Comparison of ENCODE assay signal across 1 cellular context in the genomic region with DNA sequence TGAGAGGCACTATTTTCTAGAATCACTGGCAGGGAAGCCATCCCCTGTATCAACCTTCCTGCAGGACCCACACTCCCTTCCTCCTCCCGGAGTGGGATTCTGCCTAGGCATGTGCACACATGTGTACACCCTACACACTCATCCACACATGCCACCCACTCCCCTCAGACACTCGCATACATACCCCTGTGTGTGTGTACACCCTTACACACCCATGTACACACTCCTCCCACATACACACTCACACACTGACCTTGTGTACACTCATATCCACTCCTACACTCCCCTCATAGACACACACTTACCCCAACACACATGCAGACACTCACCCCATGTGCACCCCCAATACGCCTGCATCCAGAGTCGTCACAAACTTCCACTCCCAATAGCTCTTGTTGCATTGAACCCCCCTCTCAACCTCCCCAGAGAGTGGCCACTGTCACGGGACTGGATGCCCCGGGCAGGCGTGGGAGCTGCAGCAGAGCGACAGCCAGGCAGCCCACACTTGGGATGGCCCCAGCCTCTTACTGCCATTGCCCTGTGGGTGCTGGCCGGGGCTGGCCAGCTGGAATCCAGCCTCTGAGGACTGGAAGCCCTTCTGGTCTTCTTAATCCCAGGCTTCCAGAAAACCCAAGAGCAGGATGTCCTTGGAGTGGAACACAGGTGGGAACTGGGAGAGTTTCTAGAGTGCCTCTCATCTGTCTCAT.
TF ChIP-seq lines count a peak whose summit lies in the region.

No MANE protein-coding gene starts in this region.

TF ChIP-seq in HEK293, 187 proteins besides CTCF, POLR2A, EP300 and RAD21 (continued from another document):
- TF ChIP-seq ZBTB26 (tag by site-specific recombination; optimal IDR thresholded peaks at IDR 0.05) (no peak), ZNF521 (tag by site-specific recombination; IDR thresholded peaks at IDR 0.05) (no peak), ZNF830 (tag by site-specific recombination; IDR thresholded peaks at IDR 0.05; ENCODE audit: low read depth) (no peak), MZF1 (tag by site-specific recombination; IDR thresholded peaks at IDR 0.05; ENCODE audit: borderline replicate concordance) (no peak), ZNF146 (tag by site-specific recombination; IDR thresholded peaks at IDR 0.05) (no peak)
- TF ChIP-seq, protein P1, sequence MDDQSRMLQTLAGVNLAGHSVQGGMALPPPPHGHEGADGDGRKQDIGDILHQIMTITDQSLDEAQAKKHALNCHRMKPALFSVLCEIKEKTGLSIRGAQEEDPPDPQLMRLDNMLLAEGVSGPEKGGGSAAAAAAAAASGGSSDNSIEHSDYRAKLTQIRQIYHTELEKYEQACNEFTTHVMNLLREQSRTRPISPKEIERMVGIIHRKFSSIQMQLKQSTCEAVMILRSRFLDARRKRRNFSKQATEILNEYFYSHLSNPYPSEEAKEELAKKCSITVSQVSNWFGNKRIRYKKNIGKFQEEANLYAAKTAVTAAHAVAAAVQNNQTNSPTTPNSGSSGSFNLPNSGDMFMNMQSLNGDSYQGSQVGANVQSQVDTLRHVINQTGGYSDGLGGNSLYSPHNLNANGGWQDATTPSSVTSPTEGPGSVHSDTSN (CRISPR knock-in tag; IDR thresholded peaks at IDR 0.05), result no peak
